In genomic region chr16:84996365-84996764, GRCh38 we compare ENCODE assay signal across 1 cellular context.
TF ChIP-seq lines count a peak whose summit lies in the region.

No MANE protein-coding gene starts in this region.

TF ChIP-seq in IMR-90, 13 proteins besides CTCF, POLR2A, EP300 and RAD21:
- TF ChIP-seq, protein P1, sequence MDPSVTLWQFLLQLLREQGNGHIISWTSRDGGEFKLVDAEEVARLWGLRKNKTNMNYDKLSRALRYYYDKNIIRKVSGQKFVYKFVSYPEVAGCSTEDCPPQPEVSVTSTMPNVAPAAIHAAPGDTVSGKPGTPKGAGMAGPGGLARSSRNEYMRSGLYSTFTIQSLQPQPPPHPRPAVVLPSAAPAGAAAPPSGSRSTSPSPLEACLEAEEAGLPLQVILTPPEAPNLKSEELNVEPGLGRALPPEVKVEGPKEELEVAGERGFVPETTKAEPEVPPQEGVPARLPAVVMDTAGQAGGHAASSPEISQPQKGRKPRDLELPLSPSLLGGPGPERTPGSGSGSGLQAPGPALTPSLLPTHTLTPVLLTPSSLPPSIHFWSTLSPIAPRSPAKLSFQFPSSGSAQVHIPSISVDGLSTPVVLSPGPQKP (IDR thresholded peaks at IDR 0.05; ENCODE audit: borderline replicate concordance, low read depth, low read length) = no peak
- TF ChIP-seq MXI1 (IDR thresholded peaks at IDR 0.05; ENCODE audit: borderline replicate concordance, low read depth, low read length) = no peak
- TF ChIP-seq BHLHE40 (IDR thresholded peaks at IDR 0.05; ENCODE audit: low read depth, low read length) = no peak
- TF ChIP-seq CEBPB (IDR thresholded peaks at IDR 0.05; ENCODE audit: low read depth, low read length) = no peak
- TF ChIP-seq MAFK (IDR thresholded peaks at IDR 0.05; ENCODE audit: low read depth, low read length) = no peak
- TF ChIP-seq RCOR1 (IDR thresholded peaks at IDR 0.05; ENCODE audit: insufficient replicate concordance, low read length) = no peak
- no peak for TF ChIP-seq RFX5 (IDR thresholded peaks at IDR 0.05; ENCODE audit: low read depth, low read length)
- TF ChIP-seq, protein P2, sequence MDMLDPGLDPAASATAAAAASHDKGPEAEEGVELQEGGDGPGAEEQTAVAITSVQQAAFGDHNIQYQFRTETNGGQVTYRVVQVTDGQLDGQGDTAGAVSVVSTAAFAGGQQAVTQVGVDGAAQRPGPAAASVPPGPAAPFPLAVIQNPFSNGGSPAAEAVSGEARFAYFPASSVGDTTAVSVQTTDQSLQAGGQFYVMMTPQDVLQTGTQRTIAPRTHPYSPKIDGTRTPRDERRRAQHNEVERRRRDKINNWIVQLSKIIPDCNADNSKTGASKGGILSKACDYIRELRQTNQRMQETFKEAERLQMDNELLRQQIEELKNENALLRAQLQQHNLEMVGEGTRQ (IDR thresholded peaks at IDR 0.05; ENCODE audit: low read depth, low read length) = no peak
- TF ChIP-seq NFE2L2 (IDR thresholded peaks at IDR 0.05; ENCODE audit: low read depth, low read length) = no peak
- TF ChIP-seq FOS (IDR thresholded peaks at IDR 0.05; ENCODE audit: low read depth, low read length) = no peak
- no peak for TF ChIP-seq CHD1 (IDR thresholded peaks at IDR 0.05; ENCODE audit: low read depth, low read length)
- no peak for TF ChIP-seq MAZ (IDR thresholded peaks at IDR 0.05; ENCODE audit: borderline replicate concordance, low read depth, low read length)
- no peak for TF ChIP-seq SMC3 (IDR thresholded peaks at IDR 0.05; ENCODE audit: low read depth, low read length)
TF ChIP-seq in IMR-90: peak in this region for 0.
